In the genomic region with DNA sequence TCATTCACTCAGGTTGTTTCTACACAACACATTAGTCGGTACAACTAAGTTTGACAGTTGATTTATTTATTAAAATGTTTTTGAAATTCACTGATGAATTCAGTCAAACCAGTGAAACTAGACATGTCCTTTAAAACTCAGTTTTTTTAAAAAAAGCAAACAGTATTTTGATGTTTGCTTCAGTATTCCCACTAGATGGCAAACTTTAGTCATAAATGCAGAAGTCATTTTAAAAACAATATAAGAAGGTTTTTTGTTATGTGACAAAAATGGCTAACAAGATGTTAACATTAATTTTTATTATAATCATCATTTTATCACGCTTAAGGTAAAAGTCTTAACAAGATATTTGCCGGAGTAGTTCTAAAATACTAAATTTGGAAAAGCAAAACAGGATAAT, we compare ENCODE assay signal across 13 cellular contexts.
DNase-seq lines count a peak whose midpoint lies in the region; ATAC-seq, FAIRE-seq and TF ChIP-seq lines count a peak whose summit lies in the region.
"Had no signal": no experiment of that assay in that cellular context is flagged by ENCODE, and none has a peak within 500 bp of the region (broad histone marks: within the 10 kb centered on the region; RNA-seq: fewer than 3 reads in every experiment).

No MANE protein-coding gene starts in this region.

- no peaks in the 10 kb centered on the region for H3K27me3 Mint-ChIP-seq in H9 (ENCODE audit: low read depth)
- H3K27me3 Mint-ChIP-seq: CD4-positive, alpha-beta T cell had no signal

- CTCF ChIA-PET in Panc1 (lab: Charles Lee), result no interaction called here

- POLR2A ChIA-PET in Panc1 (lab: Charles Lee), result no interaction called here

- no peak overlapping the region for H3K4me3 Mint-ChIP-seq in H9
- H3K4me3 Mint-ChIP-seq: CD4-positive, alpha-beta T cell had no signal

- H3K27ac ChIP-seq in H9 (ENCODE audit: insufficient read length, low read depth, low read length) (no peak overlapping the region), Panc1 (ENCODE audit: low read length) (no peak overlapping the region)
- H3K27ac ChIP-seq: brain microvascular endothelial cell had no signal

- intact Hi-C loops in Panc1 (cut with micrococcal nuclease; ENCODE audit: unreplicated experiment), result no loop called here

- H2BK120ac ChIP-seq in H9 (ENCODE audit: low read depth, low read length, poor library complexity, severe bottlenecking), result no peak overlapping the region

- no peaks in the 10 kb centered on the region for H3K79me2 ChIP-seq in H9 (ENCODE audit: insufficient read depth, low read length)

- H4K8ac ChIP-seq in H9 (replicated peaks; ENCODE audit: insufficient read length, low read depth, low read length), result no peak overlapping the region

- DNase-seq in H9 (no peak), Panc1 (ENCODE audit: low read depth, low spot score) (no peak), fibroblast of the aortic adventitia (ENCODE audit: low read depth) (peak; percentile 38), activated gamma-delta T cell treated with Interleukin-2 at 50 U/mL for 16 hours (no peak), SHP77 (lab: John Stamatoyannopoulos, UW) (no peak), anterior cingulate cortex (lab: John Stamatoyannopoulos, UW) (no peak)
- DNase-seq in activated naive CD4-positive, alpha-beta T cell treated with anti-CD3 and anti-CD28 coated beads, Interleukin-2, amount 50 U/mL, for 16 hours, result no peak
- DNase-seq: activated CD8-positive, alpha-beta memory T cell treated with anti-CD3 and anti-CD28 coated beads for 24 hours; brain microvascular endothelial cell; CD4-positive, alpha-beta T cell; foreskin melanocyte; small intestine had no signal

- H4K5ac ChIP-seq in H9 (ENCODE audit: insufficient read length, low read depth, low read length), result no peak overlapping the region

- H2BK12ac ChIP-seq in H9 (ENCODE audit: insufficient read length, low read depth, low read length), result no peak overlapping the region

- H4K91ac ChIP-seq in H9 (ENCODE audit: insufficient read length, low read depth, low read length), result no peak overlapping the region

- no peak overlapping the region for H2BK15ac ChIP-seq in H9 (ENCODE audit: low read depth, low read length)

- H3K27ac Mint-ChIP-seq in H9, result no peak overlapping the region
- H3K27ac Mint-ChIP-seq: CD4-positive, alpha-beta T cell had no signal

- H3K79me1 ChIP-seq in H9 (ENCODE audit: insufficient read depth, low read depth, low read length, poor library complexity, severe bottlenecking), result no peaks in the 10 kb centered on the region

- H3K23ac ChIP-seq in H9 (ENCODE audit: insufficient read length, low read depth, low read length), result no peak overlapping the region

- no peaks in the 10 kb centered on the region for H3K36me3 Mint-ChIP-seq in H9 (ENCODE audit: insufficient read depth in 1 of 3, low read depth in 3 of 3)

- H3K4ac ChIP-seq in H9 (ENCODE audit: low read depth, low read length), result no peak overlapping the region

- H3K4me3 ChIP-seq in Panc1 (ENCODE audit: low read depth in 2 of 2, low read length in 2 of 2) (no peak overlapping the region), fibroblast of the aortic adventitia (ENCODE audit: low read depth, low read length) (no peak overlapping the region)

- no peaks in the 10 kb centered on the region for H3K9me3 ChIP-seq in H9 (ENCODE audit: control insufficient read depth, low read depth, low read length)
- H3K9me3 ChIP-seq in Panc1 (ENCODE audit: control insufficient read depth, insufficient read depth, low read depth, low read length), result no peaks in the 10 kb centered on the region

- H3K23me2 ChIP-seq in H9 (ENCODE audit: insufficient read length, low read depth, low read length, poor library complexity, severe bottlenecking), result no peaks in the 10 kb centered on the region

- H3K9ac ChIP-seq in H9 (ENCODE audit: extremely low read depth, insufficient read length, low read length), result no peak overlapping the region

- H3K18ac ChIP-seq in H9 (ENCODE audit: insufficient read length, low read depth, low read length), result no peak overlapping the region

- H3K56ac ChIP-seq in H9 (ENCODE audit: insufficient read length, low read depth, low read length), result no peak overlapping the region

- ATAC-seq in Panc1, result no peak

- H3T11ph ChIP-seq in H9 (ENCODE audit: low read length), result no peak overlapping the region

- H2AFZ ChIP-seq in H9 (ENCODE audit: low read length), result no peak overlapping the region

- FAIRE-seq in A204.1 (lab: Jason Lieb, UNC), result peak; percentile 98

- peaks cover 7 to 8% of the 10 kb centered on the region in 2 experiments for H3K4me1 Mint-ChIP-seq in H9

- no TSS peak for BruUV-seq in Panc1 (replicated peaks; lab: Mats Ljungman, UMichigan)

- no peak overlapping the region for H2BK5ac ChIP-seq in H9 (ENCODE audit: insufficient read length, low read length)

- H3K27me3 ChIP-seq in H9 (ENCODE audit: insufficient read depth, low read length), result no peaks in the 10 kb centered on the region
- H3K27me3 ChIP-seq in Panc1 (ENCODE audit: control insufficient read depth, insufficient read depth, low read length), result no peaks in the 10 kb centered on the region
- H3K27me3 ChIP-seq: brain microvascular endothelial cell had no signal

- no CpG with 5 or more reads among the region's 3 CpGs for WGBS in H9 (ENCODE audit: extremely low coverage, insufficient read length, low lambda C conversion rate)

- H3K36me3 ChIP-seq in Panc1 (ENCODE audit: control insufficient read depth, insufficient read depth, low read length), result no peaks in the 10 kb centered on the region
- H3K36me3 ChIP-seq: brain microvascular endothelial cell had no signal

- no peak overlapping the region for H3K14ac ChIP-seq in H9 (ENCODE audit: insufficient read depth, low read length)

- no peak overlapping the region for H3K4me2 ChIP-seq in H9 (ENCODE audit: insufficient read depth, insufficient read length, low read length)

- no peak overlapping the region for H2AK5ac ChIP-seq in H9 (ENCODE audit: insufficient read length, low read length)

- H4K20me1 ChIP-seq in H9 (ENCODE audit: control insufficient read depth, insufficient read depth, insufficient read length), result no peaks in the 10 kb centered on the region

- peak; percentile 68 for TF ChIP-seq CTCF in H9 (conservative IDR thresholded peaks at IDR 0.05)
- TF ChIP-seq CTCF in Panc1 (IDR thresholded peaks at IDR 0.05), result peak; percentile 23; the same call in 1 of the 2 replicates
- peak; percentile 23 for TF ChIP-seq CTCF in fibroblast of the aortic adventitia (IDR thresholded peaks at IDR 0.05; ENCODE audit: insufficient read depth, low read length)

- H3K4me1 ChIP-seq in H9 (ENCODE audit: insufficient read depth, low read length), result no peaks in the 10 kb centered on the region
- H3K4me1 ChIP-seq in Panc1 (ENCODE audit: control insufficient read depth, insufficient read depth, low read length), result no peaks in the 10 kb centered on the region

- in situ Hi-C loops in Panc1 (cut with HindIII; ENCODE audit: low pct_unique_long_range_greater_than_20kb, low sequenced_read_pairs), result no loop called here

- no peak overlapping the region for H2BK20ac ChIP-seq in H9 (ENCODE audit: low read depth, low read length, poor library complexity, severe bottlenecking)

- H3K9me3 Mint-ChIP-seq in H9, result no peaks in the 10 kb centered on the region
- H3K9me3 Mint-ChIP-seq: CD4-positive, alpha-beta T cell had no signal
